ENCODE assay signal across 16 cellular contexts in genomic region chr16:87000007-87000406, GRCh38.
"Had no signal": no experiment of that assay in that cellular context is flagged by ENCODE, and none has a peak within 500 bp of the region (broad histone marks: within the 10 kb centered on the region; RNA-seq: fewer than 3 reads in every experiment).

No MANE protein-coding gene starts in this region.

- H3K4me3 ChIP-seq: esophagus muscularis mucosa, left ventricle myocardium inferior, skin epidermis, tibial nerve had no signal

- ATAC-seq: activated CD4-positive, alpha-beta T cell treated with anti-CD3 and anti-CD28 coated beads for 36 hours; stimulated activated naive CD8-positive, alpha-beta T cell treated with anti-CD3 and anti-CD28 coated beads, Interleukin-15, Interleukin-2, amounts not matched to agents 100 U/mL and 50 U/mL, for 24 hours; WTC11 had no signal

- FAIRE-seq: bronchial epithelial cell had no signal

- H3K36me3 ChIP-seq: esophagus muscularis mucosa, left ventricle myocardium inferior, tibial nerve had no signal

- DNase-seq: activated CD4-positive, alpha-beta T cell treated with anti-CD3 and anti-CD28 coated beads for 36 hours; activated CD4-positive, alpha-beta T cell treated with anti-CD3 and anti-CD28 coated beads, Interleukin-2, amount 50 U/mL, for 48 hours; activated T-cell treated with anti-CD3 and anti-CD28 coated beads for 4 hours; cerebellar nuclear complex; effector memory CD4-positive, alpha-beta T cell; left ventricle myocardium inferior; mammary epithelial cell; occipital lobe; posterior cingulate gyrus; stimulated activated naive CD8-positive, alpha-beta T cell treated with anti-CD3 and anti-CD28 coated beads, Interleukin-15, Interleukin-2, amounts not matched to agents 100 U/mL and 50 U/mL, for 24 hours; substantia nigra had no signal

- H3K27ac ChIP-seq: esophagus muscularis mucosa, left ventricle myocardium inferior, skin epidermis, tibial nerve had no signal
